ENCODE assay signal across 16 cellular contexts in genomic region chr9:112864413-112864812, GRCh38. TPM values are rescaled to one million over a fixed set of nuclear protein-coding genes. Genes with fewer than 3 reads are reported as not detected.
A peak's percentile ranks its signal among the peaks of the same experiment; 100 is the strongest.
DNase-seq lines count a peak whose midpoint lies in the region; ATAC-seq and TF ChIP-seq lines count a peak whose summit lies in the region.
"Had no signal": no experiment of that assay in that cellular context is flagged by ENCODE, and none has a peak within 500 bp of the region (broad histone marks: within the 10 kb centered on the region; RNA-seq: fewer than 3 reads in every experiment).

No MANE protein-coding gene starts in this region.

- TF ChIP-seq CTCF in CD14-positive monocyte (IDR thresholded peaks at IDR 0.05) (no peak), spleen (IDR thresholded peaks at IDR 0.05 in 8 of 11, conservative IDR thresholded peaks at IDR 0.05 in 3 of 11) (no peak)

- TF ChIP-seq POLR2A in spleen (IDR thresholded peaks at IDR 0.05): no peak

- H3K27me3 Mint-ChIP-seq in CD14-positive monocyte (ENCODE audit: low read depth in 3 of 3): peaks cover 0 to 5% (median 2%) of the 10 kb centered on the region in 3 donors
- no peaks in the 10 kb centered on the region for H3K27me3 Mint-ChIP-seq in dendritic cell treated with granulocyte-macrophage colony-stimulating factor and Interleukin-4, amounts not matched to agents 40 ng/mL and 50 ng/mL, for 4 days
- H3K27me3 Mint-ChIP-seq in activated CD4-positive, alpha-beta memory T cell treated with anti-CD3 and anti-CD28 coated beads, Interleukin-2, amount 10 ng/mL, durations not matched to agents 7 days and 5 days: no peaks in the 10 kb centered on the region
- H3K27me3 Mint-ChIP-seq: CD4-positive, CD25-positive, alpha-beta regulatory T cell had no signal

- POLR2A ChIA-PET in activated CD4-positive, alpha-beta memory T cell treated with anti-CD3 and anti-CD28 coated beads, Interleukin-2, amount 10 ng/mL, durations not matched to agents 7 days and 5 days (lab: Charles Lee): no interaction called here

- peaks cover 95% of the 10 kb centered on the region for H3K4me1 Mint-ChIP-seq in CD14-positive monocyte
- peaks cover 99% of the 10 kb centered on the region for H3K4me1 Mint-ChIP-seq in dendritic cell treated with granulocyte-macrophage colony-stimulating factor and Interleukin-4, amounts not matched to agents 40 ng/mL and 50 ng/mL, for 4 days (ENCODE audit: low read depth)
- peaks cover 15% of the 10 kb centered on the region for H3K4me1 Mint-ChIP-seq in activated CD4-positive, alpha-beta memory T cell treated with anti-CD3 and anti-CD28 coated beads, Interleukin-2, amount 10 ng/mL, durations not matched to agents 7 days and 5 days

- peaks cover 11 to 78% (median 43%) of the 10 kb centered on the region in 6 donors for H3K4me1 ChIP-seq in spleen
- H3K4me1 ChIP-seq: A549, Peyer's patch had no signal

- H3K9me3 Mint-ChIP-seq in CD14-positive monocyte: no peaks in the 10 kb centered on the region
- no peaks in the 10 kb centered on the region for H3K9me3 Mint-ChIP-seq in dendritic cell treated with granulocyte-macrophage colony-stimulating factor and Interleukin-4, amounts not matched to agents 40 ng/mL and 50 ng/mL, for 4 days
- H3K9me3 Mint-ChIP-seq in activated CD4-positive, alpha-beta memory T cell treated with anti-CD3 and anti-CD28 coated beads, Interleukin-2, amount 10 ng/mL, durations not matched to agents 7 days and 5 days: no peaks in the 10 kb centered on the region
- H3K9me3 Mint-ChIP-seq: CD4-positive, CD25-positive, alpha-beta regulatory T cell had no signal

- H3K36me3 Mint-ChIP-seq in CD14-positive monocyte: peaks cover 20 to 46% of the 10 kb centered on the region in 2 donors
- H3K36me3 Mint-ChIP-seq in dendritic cell treated with granulocyte-macrophage colony-stimulating factor and Interleukin-4, amounts not matched to agents 40 ng/mL and 50 ng/mL, for 4 days (ENCODE audit: low read depth): peaks cover 56% of the 10 kb centered on the region
- H3K36me3 Mint-ChIP-seq in activated CD4-positive, alpha-beta memory T cell treated with anti-CD3 and anti-CD28 coated beads, Interleukin-2, amount 10 ng/mL, durations not matched to agents 7 days and 5 days (ENCODE audit: low read depth): no peaks in the 10 kb centered on the region

- no peak overlapping the region for H3K4me3 ChIP-seq in spleen
- H3K4me3 ChIP-seq: A549, Peyer's patch had no signal

- no peak overlapping the region for H3K4me3 Mint-ChIP-seq in CD14-positive monocyte
- H3K4me3 Mint-ChIP-seq in dendritic cell treated with granulocyte-macrophage colony-stimulating factor and Interleukin-4, amounts not matched to agents 40 ng/mL and 50 ng/mL, for 4 days: no peak overlapping the region
- H3K4me3 Mint-ChIP-seq in activated CD4-positive, alpha-beta memory T cell treated with anti-CD3 and anti-CD28 coated beads, Interleukin-2, amount 10 ng/mL, durations not matched to agents 7 days and 5 days: no peak overlapping the region
- H3K4me3 Mint-ChIP-seq: CD4-positive, CD25-positive, alpha-beta regulatory T cell had no signal

- DNase-seq in CD14-positive monocyte (ENCODE audit: low spot score) (no peak), MV-4-11 (lab: John Stamatoyannopoulos, UW) (peak; percentile 41), spleen (no peak)
- DNase-seq in activated CD4-positive, alpha-beta memory T cell treated with anti-CD3 and anti-CD28 coated beads, Interleukin-2, amount 10 ng/mL, durations not matched to agents 7 days and 5 days: no peak
- DNase-seq: CD4-positive, CD25-positive, alpha-beta regulatory T cell; EL; HCEC 1CT; NCI-H1092 treated with DMSO at 0.1 percent for 48 hours; NCI-H2081 treated with DMSO at 0.1 percent for 48 hours; NCI-H510A treated with DMSO at 0.1 percent for 48 hours; Peyer's patch had no signal

- WGBS in spleen, 5 donors: 46 to 86% (median 64%) methylated on average over 2 to 3 of the region's 3 CpGs

- H3K27ac ChIP-seq in spleen: peak overlapping the region in 6 of 8 donors; percentile 0 to 85 (median 67)
- H3K27ac ChIP-seq: A549, Peyer's patch had no signal

- CTCF ChIA-PET in activated CD4-positive, alpha-beta memory T cell treated with anti-CD3 and anti-CD28 coated beads, Interleukin-2, amount 10 ng/mL, durations not matched to agents 7 days and 5 days (lab: Charles Lee): interaction anchor here (1.6 kb wide), 1 partner anchor 38 kb away, joined by 5 read pairs; no protein-coding TSS in a partner anchor

- intact Hi-C loops in CD14-positive monocyte (cut with micrococcal nuclease): loop anchor here in 1 of 2 donors (5.0 kb wide), 1 partner anchor 33 kb away; no protein-coding TSS in a partner anchor
- intact Hi-C loops in dendritic cell treated with granulocyte-macrophage colony-stimulating factor and Interleukin-4, amounts not matched to agents 40 ng/mL and 50 ng/mL, for 4 days (cut with micrococcal nuclease): loop anchor here (10.0 kb wide), 1 partner anchor 110 kb away; the partner anchor contains the start of gene SNX30
- intact Hi-C loops in spleen (cut with DNase I; ENCODE audit: low total_unique reads): no loop called here

- H3K27me3 ChIP-seq in spleen (replicated peaks in 1 of 7): no peaks in the 10 kb centered on the region
- H3K27me3 ChIP-seq: Peyer's patch had no signal

- H3K36me3 ChIP-seq in spleen: peaks cover 0 to 32% (median 11%) of the 10 kb centered on the region in 6 donors

- H3K9me3 ChIP-seq in spleen: no peaks in the 10 kb centered on the region
- H3K9me3 ChIP-seq: A549, Peyer's patch had no signal

- ATAC-seq in GM21528 (IDR thresholded peaks at IDR 0.05; ENCODE audit: low FRiP score, unreplicated experiment): no peak
- ATAC-seq in activated CD4-positive, CD25-positive, alpha-beta regulatory T cell treated with anti-CD3 and anti-CD28 coated beads, Interleukin-2, amount 50 U/mL, for 24 hours: no peak
- ATAC-seq: A549, Right ventricle myocardium inferior had no signal

- H3K27ac Mint-ChIP-seq in CD14-positive monocyte: peak overlapping the region; percentile 94 to 100 (median 99)
- H3K27ac Mint-ChIP-seq in dendritic cell treated with granulocyte-macrophage colony-stimulating factor and Interleukin-4, amounts not matched to agents 40 ng/mL and 50 ng/mL, for 4 days: peak overlapping the region; percentile 89
- H3K27ac Mint-ChIP-seq in activated CD4-positive, alpha-beta memory T cell treated with anti-CD3 and anti-CD28 coated beads, Interleukin-2, amount 10 ng/mL, durations not matched to agents 7 days and 5 days: no peak overlapping the region
- H3K27ac Mint-ChIP-seq: CD4-positive, CD25-positive, alpha-beta regulatory T cell had no signal

RNA-seq across cellular contexts. Expression of gene SLC46A2, which starts 26.3 kb away (rescaled TPM):
- 10 to 100 TPM; 45.1 to 87.0 TPM for polyA plus RNA-seq in CD14-positive monocyte
- total RNA-seq in spleen: 1 to 10 TPM in 5 of 7 donors, under 1 TPM in 2; 0.51 to 5.8 (median 1.1) TPM
- under 1 TPM; 0.20 to 0.59 (median 0.35) TPM for polyA plus RNA-seq in spleen
- not detected for total RNA-seq in activated CD4-positive, alpha-beta memory T cell treated with anti-CD3 and anti-CD28 coated beads, Interleukin-2, amount 10 ng/mL, durations not matched to agents 7 days and 5 days
- total RNA-seq: CD4-positive, CD25-positive, alpha-beta regulatory T cell; Peyer's patch; Right ventricle myocardium inferior had no signal
- polyA plus RNA-seq: A549 had no signal
